In the genomic region with DNA sequence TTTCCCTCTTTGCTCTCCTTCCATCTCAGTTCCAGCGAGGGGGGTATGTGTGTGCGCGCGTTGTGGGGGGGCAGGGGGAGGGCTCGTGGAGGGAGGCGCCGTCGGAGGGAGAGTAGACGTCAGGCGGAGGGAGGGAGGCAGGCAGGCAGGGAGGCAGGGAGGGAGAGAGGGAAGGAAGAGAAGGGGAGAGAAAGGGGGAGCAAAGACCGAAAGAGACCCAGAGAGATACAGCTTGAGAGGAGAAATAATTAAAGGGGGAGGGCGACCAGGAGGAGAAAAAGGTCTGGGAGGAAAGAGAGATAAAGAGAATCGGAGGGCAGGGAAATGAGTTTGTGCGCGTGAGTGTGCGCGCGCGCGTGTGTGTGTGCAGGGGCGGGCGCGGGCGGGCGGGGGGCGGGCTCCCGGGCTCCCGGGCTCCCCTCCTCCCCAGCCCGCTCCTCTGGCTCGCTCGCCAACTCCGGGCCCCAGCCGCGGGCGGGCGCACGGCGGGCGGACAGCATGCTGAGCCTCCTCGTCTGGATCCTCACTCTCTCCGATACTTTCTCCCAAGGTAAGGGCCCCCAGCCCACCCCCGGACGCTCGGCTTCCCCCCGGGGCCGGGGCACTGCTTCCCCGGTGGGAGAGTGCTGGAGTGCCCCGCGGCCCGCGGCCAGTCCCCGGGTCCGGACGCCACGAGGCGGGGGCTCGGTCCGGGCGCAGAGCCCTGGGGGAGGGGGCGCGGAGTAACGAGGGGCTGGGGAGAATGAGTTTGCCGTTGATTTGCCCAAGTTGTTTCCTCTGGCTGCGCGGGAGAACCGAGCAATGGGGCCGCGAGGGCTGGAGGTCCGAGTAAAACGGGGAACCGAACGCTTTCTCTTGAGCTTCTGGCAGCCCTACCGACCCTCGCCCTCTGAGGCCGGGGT, we compare ENCODE assay signal across 8 cellular contexts. TPM values are rescaled to one million over a fixed set of nuclear protein-coding genes. Genes with fewer than 3 reads are reported as not detected.
DNase-seq lines count a peak whose midpoint lies in the region; TF ChIP-seq lines count a peak whose summit lies in the region.

KIRREL1 (plus strand) TSS at position 467 of the 902 bp plus-strand sequence; CDS start at position 499, 32 bp downstream.

- peak within 1 kb of the TSS; percentile 92 for H2AFZ ChIP-seq in neuronal stem cell (ENCODE audit: low read length)

- WGBS in neuronal stem cell (ENCODE audit: extremely low coverage in 2 of 2, insufficient read length in 2 of 2, insufficient replicate concordance in 1 of 2), 2 donors, result no CpG with 5 or more reads among the region's 75 CpGs

- peak within 1 kb of the TSS; percentile 92 for H2AK5ac ChIP-seq in neuronal stem cell (ENCODE audit: low read depth, low read length)

- H3K36me3 ChIP-seq in neuronal stem cell (replicated peaks in 1 of 2; ENCODE audit: control insufficient read depth in 2 of 2, insufficient read depth in 2 of 2, low read length in 2 of 2), result peaks cover 2 to 13% of the 10 kb centered on the region in 2 donors

- no peaks in the 10 kb centered on the region for H3K9me3 ChIP-seq in neuronal stem cell (replicated peaks in 1 of 2; ENCODE audit: control insufficient read depth in 2 of 2, insufficient read depth in 1 of 2, low read depth in 1 of 2, low read length in 2 of 2)

- peak within 1 kb of the TSS; percentile 98 for H2BK12ac ChIP-seq in neuronal stem cell (ENCODE audit: low read length)

- peak within 1 kb of the TSS; percentile 88 for H3K9ac ChIP-seq in neuronal stem cell (ENCODE audit: low read depth, low read length, poor library complexity)

- H2BK120ac ChIP-seq in neuronal stem cell (ENCODE audit: low read depth, low read length), result peak within 1 kb of the TSS; percentile 93

- no peak for TF ChIP-seq CTCF in WI38 (IDR thresholded peaks at IDR 0.05; ENCODE audit: low read depth, low read length)
- no peak for TF ChIP-seq CTCF in GM10248 (IDR thresholded peaks at IDR 0.05; ENCODE audit: control extremely low read depth, extremely low read depth, low read depth, missing control alignments)

- H3K4ac ChIP-seq in neuronal stem cell (ENCODE audit: low read length), result peak within 1 kb of the TSS; percentile 61

- H3K18ac ChIP-seq in neuronal stem cell (ENCODE audit: low read length), result peak within 1 kb of the TSS; percentile 98

- no peak within 1 kb of the TSS for H4K8ac ChIP-seq in neuronal stem cell (ENCODE audit: low read depth, low read length)

- POLR2A ChIA-PET in GM10248 (lab: Yijun Ruan, JAX), result interaction anchor here (0.6 kb wide), 1 partner anchor 99 kb away, joined by 5 read pairs; no protein-coding TSS in a partner anchor

- peak; percentile 18 for DNase-seq in Ammon's horn (ENCODE audit: low spot score)
- DNase-seq in HT-29 (ENCODE audit: low spot score), result peak; percentile 26
- DNase-seq in glomerular visceral epithelial cell (ENCODE audit: extremely low spot score), result peak; percentile 85
- DNase-seq in neuronal stem cell (ENCODE audit: low spot score), result no peak
- DNase-seq in GM10248 (ENCODE audit: extremely low spot score), result no peak
- DNase-seq in NK-92 (lab: John Stamatoyannopoulos, UW; ENCODE audit: unreplicated experiment), result no peak
- DNase-seq in stimulated activated naive CD4-positive, alpha-beta T cell (lab: John Stamatoyannopoulos, UW), result no peak

- H3K4me2 ChIP-seq in neuronal stem cell (ENCODE audit: insufficient read depth, low read length, poor library complexity, severe bottlenecking), result peak within 1 kb of the TSS; percentile 80

- peak within 1 kb of the TSS; percentile 53 for H3K27ac ChIP-seq in neuronal stem cell (replicated peaks; ENCODE audit: low read length)

- H4K91ac ChIP-seq in neuronal stem cell (ENCODE audit: low read depth, low read length, poor library complexity), result no peak within 1 kb of the TSS

- peaks cover 4% of the 10 kb centered on the region for H3K79me1 ChIP-seq in neuronal stem cell (ENCODE audit: low read depth, low read length)

- H3K4me3 ChIP-seq in WI38 (ENCODE audit: low read depth, low read length) (peak within 1 kb of the TSS; percentile 98), neuronal stem cell (ENCODE audit: low read length in 2 of 2) (peak within 1 kb of the TSS; percentile 73 to 89)

- H3K14ac ChIP-seq in neuronal stem cell (ENCODE audit: low read length), result no peak within 1 kb of the TSS

- H2BK15ac ChIP-seq in neuronal stem cell (ENCODE audit: low read length), result peak within 1 kb of the TSS; percentile 75

- H3K4me1 ChIP-seq in neuronal stem cell (ENCODE audit: control insufficient read depth in 2 of 2, insufficient read depth in 1 of 2, low read depth in 1 of 2, low read length in 2 of 2), result peaks cover 23 to 32% of the 10 kb centered on the region in 2 donors

- peaks cover 0 to 19% (median 0%) of the 10 kb centered on the region in 3 experiments for H3K27me3 ChIP-seq in neuronal stem cell (ENCODE audit: control insufficient read depth in 3 of 3, insufficient read depth in 3 of 3, low read depth in 1 of 3, low read length in 3 of 3)

- CTCF ChIA-PET in GM10248 (lab: Yijun Ruan, JAX), result interaction anchor here (0.8 to 4.9 kb wide), 14 partner anchors 9 to 131 kb away, joined by 3 to 39 read pairs (median 12); no protein-coding TSS in a partner anchor

- H3K23ac ChIP-seq in neuronal stem cell (ENCODE audit: low read depth, low read length, poor library complexity), result peak within 1 kb of the TSS; percentile 70

- H2BK5ac ChIP-seq in neuronal stem cell (ENCODE audit: low read length), result peak within 1 kb of the TSS; percentile 99

RNA-seq across cellular contexts. Expression of gene KIRREL1, which starts in this region (rescaled TPM):
- 6.8 and 7.3 TPM in 2 replicates for total RNA-seq in HT-29 (2014; rRNA removed; shearing (Covaris generic))
- polyA plus RNA-seq in neuronal stem cell (2013, experiment 1 of 2), result 45.3 TPM
- polyA plus RNA-seq in neuronal stem cell (2013, experiment 2 of 2), result 45.3 TPM

Comparison
In these comparisons a context has a peak if more than half of its experiments do, and no peak if none do; other contexts are left out.
1. DNase-seq: peak in Ammon's horn (single experiment), HT-29 (single experiment) and glomerular visceral epithelial cell (single experiment); none in neuronal stem cell (single experiment), GM10248 (single experiment), NK-92 (single experiment) and stimulated activated naive CD4-positive, alpha-beta T cell (0 of 6).